ENCODE assay signal across 1 cellular context in genomic region chr2:53827398-53828175, GRCh38.
TF ChIP-seq lines count a peak whose summit lies in the region.

No MANE protein-coding gene starts in this region.

TF ChIP-seq in HepG2, 621 proteins besides CTCF, POLR2A, EP300 and RAD21 (continued from another document):
- TF ChIP-seq FOXO4 (CRISPR knock-in tag; conservative IDR thresholded peaks at IDR 0.05) (no peak), MEIS2 (CRISPR knock-in tag; IDR thresholded peaks at IDR 0.05) (no peak), ZNF770 (CRISPR knock-in tag; IDR thresholded peaks at IDR 0.05) (peak; percentile 83; the same call in 1 of the 2 replicates), BCL3 (CRISPR knock-in tag; IDR thresholded peaks at IDR 0.05) (no peak)
TF ChIP-seq in HepG2: peak in this region for 24.
